In genomic region chr2:230254152-230254881, GRCh38 we compare ENCODE assay signal across 22 cellular contexts. TPM values are rescaled to one million over a fixed set of nuclear protein-coding genes. Genes with fewer than 3 reads are reported as not detected.
DNase-seq lines count a peak whose midpoint lies in the region; ATAC-seq and TF ChIP-seq lines count a peak whose summit lies in the region.
"Had no signal": no experiment of that assay in that cellular context is flagged by ENCODE, and none has a peak within 500 bp of the region (broad histone marks: within the 10 kb centered on the region; RNA-seq: fewer than 3 reads in every experiment).

No MANE protein-coding gene starts in this region.

- H3K9me3 ChIP-seq in CD4-positive, alpha-beta memory T cell (ENCODE audit: control insufficient read depth in 1 of 2, low read length in 2 of 2), result no peaks in the 10 kb centered on the region
- H3K9me3 ChIP-seq: BLaER1, body of pancreas, thoracic aorta had no signal

- 0 out of 2 replicates have a peak overlapping the region, but pooled peaks have one; percentile 7 for H2AFZ ChIP-seq in GM23338
- H2AFZ ChIP-seq: parathyroid adenoma had no signal

- no peaks in the 10 kb centered on the region for H3K9me3 Mint-ChIP-seq in CD4-positive, alpha-beta memory T cell
- H3K9me3 Mint-ChIP-seq in GM23338, result no peaks in the 10 kb centered on the region
- no peaks in the 10 kb centered on the region for H3K9me3 Mint-ChIP-seq in activated CD8-positive, alpha-beta T cell treated with anti-CD3 and anti-CD28 coated beads, Interleukin-2, amount 10 ng/mL, durations not matched to agents 7 days and 5 days (ENCODE audit: insufficient read depth)
- H3K9me3 Mint-ChIP-seq: naive B cell had no signal

- intact Hi-C loops in CD4-positive, alpha-beta memory T cell (cut with micrococcal nuclease), result loop anchor here (1.0 to 5.0 kb wide), 4 partner anchors 8 to 64 kb away; partner anchors contain the start of gene SP110

- peak; percentile 75 to 82 (median 78) for DNase-seq in CD4-positive, alpha-beta memory T cell
- no peak for DNase-seq in GM23338 (ENCODE audit: low spot score)
- DNase-seq in activated CD8-positive, alpha-beta T cell treated with anti-CD3 and anti-CD28 coated beads, Interleukin-2, amount 10 ng/mL, durations not matched to agents 7 days and 5 days, result peak; percentile 48
- DNase-seq in effector CD4-positive, alpha-beta T cell, result peak; percentile 5
- no peak for DNase-seq in NCI-H2107 (lab: John Stamatoyannopoulos, UW)
- DNase-seq: body of pancreas; foreskin keratinocyte; hypothalamus; kidney; naive B cell; NCI-H1105; NCI-H524 treated with DMSO at 0.1 percent for 48 hours; Right ventricle myocardium superior; stimulated activated CD8-positive, alpha-beta memory T cell treated with anti-CD3 and anti-CD28 coated beads, Interleukin-4, amount 100 ng/mL, for 48 hours had no signal

- no peak for ATAC-seq in GM23338
- ATAC-seq in activated CD8-positive, alpha-beta T cell treated with anti-CD3 and anti-CD28 coated beads, Interleukin-2, amount 10 ng/mL, durations not matched to agents 7 days and 5 days, result peak; percentile 77
- ATAC-seq in HG02938 (IDR thresholded peaks at IDR 0.05; ENCODE audit: unreplicated experiment), result no peak
- ATAC-seq in HG02973 (IDR thresholded peaks at IDR 0.05; ENCODE audit: unreplicated experiment), result no peak
- ATAC-seq: body of pancreas, foreskin keratinocyte, sciatic nerve had no signal

- H3K4me1 ChIP-seq in CD4-positive, alpha-beta memory T cell (ENCODE audit: insufficient read depth, low read length), result peaks cover 39% of the 10 kb centered on the region
- no peaks in the 10 kb centered on the region for H3K4me1 ChIP-seq in GM23338 (ENCODE audit: insufficient read depth)
- H3K4me1 ChIP-seq: body of pancreas, foreskin keratinocyte had no signal

- peaks cover 8 to 14% (median 12%) of the 10 kb centered on the region in 4 donors for H3K4me1 Mint-ChIP-seq in CD4-positive, alpha-beta memory T cell
- H3K4me1 Mint-ChIP-seq in GM23338, result no peaks in the 10 kb centered on the region; the same call in 2 of the 3 replicates
- H3K4me1 Mint-ChIP-seq in activated CD8-positive, alpha-beta T cell treated with anti-CD3 and anti-CD28 coated beads, Interleukin-2, amount 10 ng/mL, durations not matched to agents 7 days and 5 days (ENCODE audit: low read depth), result peaks cover 19% of the 10 kb centered on the region

- no peak overlapping the region for H3K27ac Mint-ChIP-seq in CD4-positive, alpha-beta memory T cell
- no peak overlapping the region for H3K27ac Mint-ChIP-seq in GM23338
- no peak overlapping the region for H3K27ac Mint-ChIP-seq in activated CD8-positive, alpha-beta T cell treated with anti-CD3 and anti-CD28 coated beads, Interleukin-2, amount 10 ng/mL, durations not matched to agents 7 days and 5 days
- H3K27ac Mint-ChIP-seq: naive B cell had no signal

- no peak for TF ChIP-seq CTCF in GM23338 (conservative IDR thresholded peaks at IDR 0.05; ENCODE audit: low read depth in 2 of 2)

- H3F3A ChIP-seq in GM23338 (replicated peaks; ENCODE audit: low read depth), result no peaks in the 10 kb centered on the region

- no peaks in the 10 kb centered on the region for H4K20me1 ChIP-seq in GM23338 (replicated peaks; ENCODE audit: insufficient read depth)
- H4K20me1 ChIP-seq: BLaER1 had no signal

- H3K9me2 ChIP-seq in GM23338 (ENCODE audit: insufficient read depth), result no peaks in the 10 kb centered on the region

- POLR2A ChIA-PET in CD4-positive, alpha-beta memory T cell (lab: Charles Lee; ENCODE audit: partially characterized antibody), result interaction anchor here (0.6 to 3.8 kb wide), 18 partner anchors 8 to 544 kb away, joined by 3 to 29 read pairs (median 4); partner anchors contain the start of genes SP100, SP110, SP140 and SP140L
- POLR2A ChIA-PET in activated CD8-positive, alpha-beta T cell treated with anti-CD3 and anti-CD28 coated beads, Interleukin-2, amount 10 ng/mL, durations not matched to agents 7 days and 5 days (lab: Charles Lee), result interaction anchor here (0.6 to 1.9 kb wide), 10 partner anchors 8 to 164 kb away, joined by 3 to 15 read pairs (median 3); partner anchors contain the start of genes SP100, SP110 and SP140

- H3K27ac ChIP-seq in CD4-positive, alpha-beta memory T cell (ENCODE audit: low read depth, low read length), result no peak overlapping the region
- H3K27ac ChIP-seq in GM23338 (ENCODE audit: low read depth), result no peak overlapping the region
- H3K27ac ChIP-seq: BLaER1, body of pancreas, coronary artery, epithelial cell of prostate, foreskin keratinocyte, parathyroid adenoma, thoracic aorta had no signal

- H3K4me3 Mint-ChIP-seq in CD4-positive, alpha-beta memory T cell, result no peak overlapping the region
- no peak overlapping the region for H3K4me3 Mint-ChIP-seq in GM23338
- no peak overlapping the region for H3K4me3 Mint-ChIP-seq in activated CD8-positive, alpha-beta T cell treated with anti-CD3 and anti-CD28 coated beads, Interleukin-2, amount 10 ng/mL, durations not matched to agents 7 days and 5 days
- H3K4me3 Mint-ChIP-seq: naive B cell had no signal

- H3K4me3 ChIP-seq in CD4-positive, alpha-beta memory T cell (ENCODE audit: low read length in 2 of 2), result peak overlapping the region in 1 of 2 donors; percentile 11
- no peak overlapping the region for H3K4me3 ChIP-seq in GM23338
- H3K4me3 ChIP-seq: BLaER1, body of pancreas, coronary artery, thoracic aorta had no signal

- CTCF ChIA-PET in CD4-positive, alpha-beta memory T cell (lab: Charles Lee; ENCODE audit: partially characterized antibody), result interaction anchor here (1.1 to 1.5 kb wide), 3 partner anchors 27 to 51 kb away, joined by 3 to 6 read pairs (median 4); partner anchors contain the start of gene SP110
- CTCF ChIA-PET in activated CD8-positive, alpha-beta T cell treated with anti-CD3 and anti-CD28 coated beads, Interleukin-2, amount 10 ng/mL, durations not matched to agents 7 days and 5 days (lab: Charles Lee), result interaction anchor here (0.7 to 1.4 kb wide), 3 partner anchors 22 to 73 kb away, joined by 3 to 4 read pairs (median 3); partner anchors contain the start of genes SP140 and SP140L

- H3K36me3 ChIP-seq in CD4-positive, alpha-beta memory T cell (ENCODE audit: insufficient read depth, low read length), result peaks cover 2% of the 10 kb centered on the region
- H3K36me3 ChIP-seq in GM23338 (ENCODE audit: insufficient read depth), result no peaks in the 10 kb centered on the region
- H3K36me3 ChIP-seq: BLaER1, thoracic aorta had no signal

- peaks cover 17 to 22% of the 10 kb centered on the region in 2 donors for H3K36me3 Mint-ChIP-seq in CD4-positive, alpha-beta memory T cell
- H3K36me3 Mint-ChIP-seq in GM23338 (ENCODE audit: low read depth), result no peaks in the 10 kb centered on the region
- peaks cover 27% of the 10 kb centered on the region for H3K36me3 Mint-ChIP-seq in activated CD8-positive, alpha-beta T cell treated with anti-CD3 and anti-CD28 coated beads, Interleukin-2, amount 10 ng/mL, durations not matched to agents 7 days and 5 days (ENCODE audit: low read depth)

- no peaks in the 10 kb centered on the region for H3K79me2 ChIP-seq in GM23338 (replicated peaks; ENCODE audit: insufficient read depth)
- H3K79me2 ChIP-seq: parathyroid adenoma had no signal

- H3K27me3 ChIP-seq in CD4-positive, alpha-beta memory T cell (ENCODE audit: insufficient read depth, low read length), result no peaks in the 10 kb centered on the region
- H3K27me3 ChIP-seq in GM23338 (ENCODE audit: insufficient read depth), result no peaks in the 10 kb centered on the region
- H3K27me3 ChIP-seq: BLaER1, body of pancreas had no signal

- H3K27me3 Mint-ChIP-seq in CD4-positive, alpha-beta memory T cell, result no peaks in the 10 kb centered on the region
- no peaks in the 10 kb centered on the region for H3K27me3 Mint-ChIP-seq in GM23338 (ENCODE audit: insufficient read depth, low read depth, poor library complexity)
- no peaks in the 10 kb centered on the region for H3K27me3 Mint-ChIP-seq in activated CD8-positive, alpha-beta T cell treated with anti-CD3 and anti-CD28 coated beads, Interleukin-2, amount 10 ng/mL, durations not matched to agents 7 days and 5 days (ENCODE audit: low read depth)
- H3K27me3 Mint-ChIP-seq: naive B cell had no signal

- H3K4me2 ChIP-seq in GM23338, result no peak overlapping the region
- H3K4me2 ChIP-seq: BLaER1 had no signal

TF ChIP-seq in GM23338, 12 proteins besides CTCF, POLR2A, EP300 and RAD21 (continues in another document):
- TF ChIP-seq NANOG (IDR thresholded peaks at IDR 0.05; ENCODE audit: borderline replicate concordance), result no peak
- no peak for TF ChIP-seq STAT1 (IDR thresholded peaks at IDR 0.05; ENCODE audit: unreplicated experiment)
- TF ChIP-seq EZH2 (IDR thresholded peaks at IDR 0.05; ENCODE audit: low read depth, unreplicated experiment), result no peak

RNA-seq across cellular contexts. Expression of gene SP140, which starts 28.8 kb away (rescaled TPM):
- 10 to 100 TPM; 70.8 to 79.3 TPM for total RNA-seq in CD4-positive, alpha-beta memory T cell
- 10 to 100 TPM; 18.0 to 34.2 TPM for polyA plus RNA-seq in CD4-positive, alpha-beta memory T cell
- 0.24 and 0.39 TPM in 2 replicates for total RNA-seq in GM23338 (2014; rRNA removed; shearing (Covaris generic))
- 0.54 and 0.70 TPM in 2 replicates for polyA plus RNA-seq in GM23338 (2016; fragmentation: Nextera tagmentation; extraction: Ambion mirVana)
- total RNA-seq in activated CD8-positive, alpha-beta T cell treated with anti-CD3 and anti-CD28 coated beads, Interleukin-2, amount 10 ng/mL, durations not matched to agents 7 days and 5 days, result 10 to 100 TPM; 57.5 to 58.3 TPM

RNA-seq across cellular contexts. Expression of gene SP110, which starts 34.5 kb away (rescaled TPM):
- 100 to 1,000 TPM; 108 to 123 TPM for total RNA-seq in CD4-positive, alpha-beta memory T cell
- 10 to 100 TPM; 49.8 to 99.2 TPM for polyA plus RNA-seq in CD4-positive, alpha-beta memory T cell
- 1.1 and 2.3 TPM in 2 replicates for total RNA-seq in GM23338 (2014; rRNA removed; shearing (Covaris generic))
- polyA plus RNA-seq in GM23338 (2016; fragmentation: Nextera tagmentation; extraction: Ambion mirVana), result 4.6 and 8.2 TPM in 2 replicates
- total RNA-seq in activated CD8-positive, alpha-beta T cell treated with anti-CD3 and anti-CD28 coated beads, Interleukin-2, amount 10 ng/mL, durations not matched to agents 7 days and 5 days, result 100 to 1,000 TPM; 128 to 135 TPM

Comparison
In these comparisons a context has a peak if more than half of its experiments do, and no peak if none do; other contexts are left out.
1. DNase-seq: peak in CD4-positive, alpha-beta memory T cell (5 of 5), activated CD8-positive, alpha-beta T cell treated with anti-CD3 and anti-CD28 coated beads, Interleukin-2, amount 10 ng/mL, durations not matched to agents 7 days and 5 days (single experiment) and effector CD4-positive, alpha-beta T cell (single experiment); none in GM23338 (single experiment) and NCI-H2107 (single experiment).
2. RNA of gene SP140, which starts 28.8 kb away (total RNA-seq): 70.8 to 79.3 TPM in CD4-positive, alpha-beta memory T cell and 57.5 to 58.3 TPM in activated CD8-positive, alpha-beta T cell treated with anti-CD3 and anti-CD28 coated beads, Interleukin-2, amount 10 ng/mL, durations not matched to agents 7 days and 5 days; 0.24 to 0.39 TPM in GM23338; every median in the first group is over 10 times any median in the second.
3. RNA of gene SP110, which starts 34.5 kb away (total RNA-seq): 128 to 135 TPM in activated CD8-positive, alpha-beta T cell treated with anti-CD3 and anti-CD28 coated beads, Interleukin-2, amount 10 ng/mL, durations not matched to agents 7 days and 5 days and 108 to 123 TPM in CD4-positive, alpha-beta memory T cell; 1.1 to 2.3 TPM in GM23338; every median in the first group is over 10 times any median in the second.